8 cellular contexts compared by ENCODE assay signal in genomic region chr16:67480833-67481560, GRCh38. TPM values are rescaled to one million over a fixed set of nuclear protein-coding genes. Genes with fewer than 3 reads are reported as not detected.
DNase-seq lines count a peak whose midpoint lies in the region; ATAC-seq, FAIRE-seq and TF ChIP-seq lines count a peak whose summit lies in the region.

Gene ATP6V0D1, minus strand, starts transcription at chr16:67481157. Its CDS starts 71 bp downstream, at chr16:67481086.

- 0 out of 2 replicates have a peak, but pooled peaks cover 6% of the 10 kb centered on the region for H3F3A ChIP-seq in SU-DHL-6 (ENCODE audit: insufficient read depth)

- peaks cover 69% of the 10 kb centered on the region for H3K79me2 ChIP-seq in SU-DHL-6 (ENCODE audit: insufficient read depth, low read length)

- 0 to 1% methylated on average over 48 to 57 of the region's 57 CpGs for WGBS in pancreas, 2 donors

- H3K4me1 ChIP-seq in pancreas (peaks cover 10 to 45% (median 17%) of the 10 kb centered on the region in 3 donors), tibial artery (peaks cover 0 to 39% (median 34%) of the 10 kb centered on the region in 4 donors)

- no peak for FAIRE-seq in pancreas (lab: Jason Lieb, UNC)

- peak within 1 kb of the TSS; percentile 89 for H3K4me2 ChIP-seq in SU-DHL-6 (ENCODE audit: low read depth, low read length, poor library complexity, severe bottlenecking)

- TF ChIP-seq CTCF in GM12873 (IDR thresholded peaks at IDR 0.05; ENCODE audit: insufficient read depth, low read depth, low read length, missing control alignments): peak; percentile 87
- peak; percentile 67 for TF ChIP-seq CTCF in SU-DHL-6 (IDR thresholded peaks at IDR 0.05; ENCODE audit: insufficient read depth, low read length, poor library complexity, severe bottlenecking)
- peak; percentile 64 to 86 (median 84) for TF ChIP-seq CTCF in pancreas (IDR thresholded peaks at IDR 0.05)
- peak; percentile 89 to 91 for TF ChIP-seq CTCF in tibial artery (IDR thresholded peaks at IDR 0.05)

- intact Hi-C loops in Right ventricle myocardium inferior (cut with DNase I): loop anchor here (5.0 kb wide), 1 partner anchor 41 kb away; no protein-coding TSS in a partner anchor
- intact Hi-C loops in pancreas (cut with DNase I): no loop called here
- intact Hi-C loops in tibial artery (cut with DNase I; ENCODE audit: low total_unique reads): no loop called here

- H3K27me3 ChIP-seq in SU-DHL-6 (ENCODE audit: low read length) (no peaks in the 10 kb centered on the region), pancreas (no peaks in the 10 kb centered on the region), tibial artery (no peaks in the 10 kb centered on the region)

- DNase-seq in NCI-H128 (lab: John Stamatoyannopoulos, UW; ENCODE audit: unreplicated experiment) (peak; percentile 91), Right ventricle myocardium inferior (ENCODE audit: missing footprints) (peak; percentile 99), pancreas (peak; percentile 98 to 100 (median 100)), tibial artery (peak; percentile 97 to 99)
- DNase-seq in activated naive CD8-positive, alpha-beta T cell treated with anti-CD3 and anti-CD28 coated beads, Interleukin-2, amount 50 U/mL, for 16 hours (ENCODE audit: low read depth, low spot score): peak; percentile 96

- H4K20me1 ChIP-seq in SU-DHL-6 (ENCODE audit: low read depth, low read length): no peaks in the 10 kb centered on the region

- H2AFZ ChIP-seq in SU-DHL-6 (ENCODE audit: low read depth, low read length, severe bottlenecking): peak within 1 kb of the TSS; percentile 57

- H3K27ac ChIP-seq in SU-DHL-6 (ENCODE audit: low read depth, low read length) (peak within 1 kb of the TSS; percentile 81), pancreas (peak within 1 kb of the TSS; percentile 77 to 95 (median 91)), tibial artery (peak within 1 kb of the TSS; percentile 84 to 87)

- H3K9me2 ChIP-seq in SU-DHL-6 (replicated peaks; ENCODE audit: insufficient read depth, low read length): no peaks in the 10 kb centered on the region

- H3K9ac ChIP-seq in SU-DHL-6 (ENCODE audit: low read length): peak within 1 kb of the TSS; percentile 84

- ATAC-seq in HG02759 (IDR thresholded peaks at IDR 0.05; ENCODE audit: unreplicated experiment): peak; percentile 96
- ATAC-seq in Right ventricle myocardium inferior: peak; percentile 97
- ATAC-seq in pancreas: peak; percentile 87 to 95 (median 92)

- no peaks in the 10 kb centered on the region for H3K9me3 ChIP-seq in SU-DHL-6 (ENCODE audit: insufficient read depth, low read length)
- H3K9me3 ChIP-seq in pancreas: no peaks in the 10 kb centered on the region
- H3K9me3 ChIP-seq in tibial artery: no peaks in the 10 kb centered on the region

- H3K4me3 ChIP-seq in SU-DHL-6 (ENCODE audit: insufficient read depth, low read length, poor library complexity, severe bottlenecking) (peak within 1 kb of the TSS; percentile 97), pancreas (peak within 1 kb of the TSS; percentile 78 to 97 (median 88)), tibial artery (peak within 1 kb of the TSS; percentile 88 to 89)

- no peaks in the 10 kb centered on the region for H3K36me3 ChIP-seq in SU-DHL-6 (ENCODE audit: low read length)
- peaks cover 0 to 8% (median 0%) of the 10 kb centered on the region in 3 donors for H3K36me3 ChIP-seq in pancreas
- peaks cover 0 to 10% (median 0%) of the 10 kb centered on the region in 3 donors for H3K36me3 ChIP-seq in tibial artery

RNA-seq across cellular contexts. Expression of gene ATP6V0D1, which starts in this region (rescaled TPM):
- total RNA-seq in Right ventricle myocardium inferior: 67.7 TPM
- 10 to 100 TPM; 22.8 to 47.7 (median 32.3) TPM for total RNA-seq in pancreas
- polyA plus RNA-seq in pancreas: 10 to 100 TPM; 17.4 to 54.0 TPM

Comparison
In these comparisons a context has a peak if more than half of its experiments do, and no peak if none do; other contexts are left out.
1. Peak in every context shown above with its lines: DNase-seq, ATAC-seq, H3K4me3 ChIP-seq and H3K27ac ChIP-seq.